In genomic region chr2:172698041-172698863, GRCh38 we compare ENCODE assay signal across 1 cellular context.
TF ChIP-seq lines count a peak whose summit lies in the region.

No MANE protein-coding gene starts in this region.

TF ChIP-seq in WTC11, 78 proteins besides CTCF, POLR2A, EP300 and RAD21 (continued from another document):
- TF ChIP-seq STAT6 (CRISPR knock-in tag; conservative IDR thresholded peaks at IDR 0.05; ENCODE audit: low read depth) = no peak
- TF ChIP-seq ATF1 (CRISPR knock-in tag; IDR thresholded peaks at IDR 0.05) = no peak
- no peak for TF ChIP-seq GRHL2 (CRISPR knock-in tag; IDR thresholded peaks at IDR 0.05; ENCODE audit: insufficient replicate concordance, severe bottlenecking)
